ENCODE assay signal across 1 cellular context in the genomic region with DNA sequence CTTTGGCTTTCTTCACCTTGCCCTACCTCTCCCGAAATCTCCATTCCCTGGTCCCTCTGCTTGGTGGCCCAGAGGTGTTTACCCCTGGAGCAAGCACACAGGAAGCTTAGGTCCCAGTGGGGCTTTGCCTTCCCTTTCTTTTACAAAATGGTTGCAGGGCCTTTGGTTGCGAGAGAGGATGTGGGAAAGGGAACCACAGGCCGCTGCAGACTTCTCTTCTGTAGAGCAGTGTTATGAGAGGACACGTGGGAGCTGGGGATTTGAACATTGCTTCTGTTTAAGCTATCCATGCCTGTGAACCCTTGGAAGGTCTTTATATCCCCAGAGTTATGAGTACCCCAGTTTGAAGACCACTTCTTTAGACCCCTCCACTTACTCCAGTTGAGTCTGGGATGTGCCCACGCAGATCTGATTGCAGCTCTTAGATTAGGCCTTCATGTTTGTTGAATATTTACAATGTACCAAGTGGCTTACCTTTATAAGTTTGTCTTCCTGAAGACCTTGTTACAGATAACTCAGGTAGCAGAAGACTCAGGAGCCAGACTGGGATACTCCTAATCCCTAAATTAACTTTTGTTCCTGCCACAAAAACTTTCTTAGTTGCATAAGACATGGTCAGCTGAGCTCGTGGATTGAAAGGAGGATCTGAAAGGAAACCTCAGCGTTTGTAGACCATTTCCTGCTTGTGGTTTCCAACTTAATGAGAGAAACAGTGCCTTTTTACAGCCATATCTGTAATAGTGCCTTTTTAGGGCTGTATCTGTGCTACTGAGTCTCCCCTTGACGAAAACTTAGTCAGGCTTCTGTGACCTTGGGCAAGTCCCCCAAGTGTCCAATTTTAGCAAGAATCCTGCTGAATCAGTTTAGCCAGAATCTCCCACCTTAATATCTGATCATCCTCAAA.
TF ChIP-seq lines count a peak whose summit lies in the region.

No MANE protein-coding gene starts in this region.

TF ChIP-seq in GM12878, 131 proteins besides CTCF, POLR2A, EP300 and RAD21 (continued from another document and continues in another):
- TF ChIP-seq CHD1 (IDR thresholded peaks at IDR 0.05; ENCODE audit: low read depth, low read length): no peak
- peak; percentile 94 for TF ChIP-seq ESRRA (IDR thresholded peaks at IDR 0.05; ENCODE audit: low read length)
- peak; percentile 98 for TF ChIP-seq RUNX3 (IDR thresholded peaks at IDR 0.05; ENCODE audit: low read length)
- TF ChIP-seq ZNF207 (IDR thresholded peaks at IDR 0.05; ENCODE audit: borderline replicate concordance): no peak
- TF ChIP-seq ZZZ3 (IDR thresholded peaks at IDR 0.05; ENCODE audit: control insufficient read depth, insufficient read length, low read depth): no peak
- TF ChIP-seq, protein P1, sequence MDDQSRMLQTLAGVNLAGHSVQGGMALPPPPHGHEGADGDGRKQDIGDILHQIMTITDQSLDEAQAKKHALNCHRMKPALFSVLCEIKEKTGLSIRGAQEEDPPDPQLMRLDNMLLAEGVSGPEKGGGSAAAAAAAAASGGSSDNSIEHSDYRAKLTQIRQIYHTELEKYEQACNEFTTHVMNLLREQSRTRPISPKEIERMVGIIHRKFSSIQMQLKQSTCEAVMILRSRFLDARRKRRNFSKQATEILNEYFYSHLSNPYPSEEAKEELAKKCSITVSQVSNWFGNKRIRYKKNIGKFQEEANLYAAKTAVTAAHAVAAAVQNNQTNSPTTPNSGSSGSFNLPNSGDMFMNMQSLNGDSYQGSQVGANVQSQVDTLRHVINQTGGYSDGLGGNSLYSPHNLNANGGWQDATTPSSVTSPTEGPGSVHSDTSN (IDR thresholded peaks at IDR 0.05; ENCODE audit: insufficient replicate concordance, low read depth, low read length): no peak
- TF ChIP-seq WRNIP1 (IDR thresholded peaks at IDR 0.05; ENCODE audit: borderline replicate concordance, low read depth, low read length): 0 out of 2 replicates have a peak, but pooled peaks have one; percentile 85
- TF ChIP-seq, protein P2, sequence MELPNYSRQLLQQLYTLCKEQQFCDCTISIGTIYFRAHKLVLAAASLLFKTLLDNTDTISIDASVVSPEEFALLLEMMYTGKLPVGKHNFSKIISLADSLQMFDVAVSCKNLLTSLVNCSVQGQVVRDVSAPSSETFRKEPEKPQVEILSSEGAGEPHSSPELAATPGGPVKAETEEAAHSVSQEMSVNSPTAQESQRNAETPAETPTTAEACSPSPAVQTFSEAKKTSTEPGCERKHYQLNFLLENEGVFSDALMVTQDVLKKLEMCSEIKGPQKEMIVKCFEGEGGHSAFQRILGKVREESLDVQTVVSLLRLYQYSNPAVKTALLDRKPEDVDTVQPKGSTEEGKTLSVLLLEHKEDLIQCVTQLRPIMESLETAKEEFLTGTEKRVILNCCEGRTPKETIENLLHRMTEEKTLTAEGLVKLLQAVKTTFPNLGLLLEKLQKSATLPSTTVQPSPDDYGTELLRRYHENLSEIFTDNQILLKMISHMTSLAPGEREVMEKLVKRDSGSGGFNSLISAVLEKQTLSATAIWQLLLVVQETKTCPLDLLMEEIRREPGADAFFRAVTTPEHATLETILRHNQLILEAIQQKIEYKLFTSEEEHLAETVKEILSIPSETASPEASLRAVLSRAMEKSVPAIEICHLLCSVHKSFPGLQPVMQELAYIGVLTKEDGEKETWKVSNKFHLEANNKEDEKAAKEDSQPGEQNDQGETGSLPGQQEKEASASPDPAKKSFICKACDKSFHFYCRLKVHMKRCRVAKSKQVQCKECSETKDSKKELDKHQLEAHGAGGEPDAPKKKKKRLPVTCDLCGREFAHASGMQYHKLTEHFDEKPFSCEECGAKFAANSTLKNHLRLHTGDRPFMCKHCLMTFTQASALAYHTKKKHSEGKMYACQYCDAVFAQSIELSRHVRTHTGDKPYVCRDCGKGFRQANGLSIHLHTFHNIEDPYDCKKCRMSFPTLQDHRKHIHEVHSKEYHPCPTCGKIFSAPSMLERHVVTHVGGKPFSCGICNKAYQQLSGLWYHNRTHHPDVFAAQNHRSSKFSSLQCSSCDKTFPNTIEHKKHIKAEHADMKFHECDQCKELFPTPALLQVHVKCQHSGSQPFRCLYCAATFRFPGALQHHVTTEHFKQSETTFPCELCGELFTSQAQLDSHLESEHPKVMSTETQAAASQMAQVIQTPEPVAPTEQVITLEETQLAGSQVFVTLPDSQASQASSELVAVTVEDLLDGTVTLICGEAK (IDR thresholded peaks at IDR 0.05; ENCODE audit: borderline replicate concordance): peak; percentile 57; the same call in 1 of the 2 replicates
- TF ChIP-seq BACH1 (IDR thresholded peaks at IDR 0.05; ENCODE audit: borderline replicate concordance): peak; percentile 89; the same call in 1 of the 2 replicates
- TF ChIP-seq TBL1XR1 (IDR thresholded peaks at IDR 0.05; ENCODE audit: low read depth, low read length): peak; percentile 72; the same call in 1 of the 2 replicates
- TF ChIP-seq KLF5 (IDR thresholded peaks at IDR 0.05; ENCODE audit: partially characterized antibody): peak; percentile 79
- TF ChIP-seq MYC (IDR thresholded peaks at IDR 0.05; ENCODE audit: insufficient read depth, insufficient read length, insufficient replicate concordance, low read length, severe bottlenecking): no peak
- TF ChIP-seq, protein P3, sequence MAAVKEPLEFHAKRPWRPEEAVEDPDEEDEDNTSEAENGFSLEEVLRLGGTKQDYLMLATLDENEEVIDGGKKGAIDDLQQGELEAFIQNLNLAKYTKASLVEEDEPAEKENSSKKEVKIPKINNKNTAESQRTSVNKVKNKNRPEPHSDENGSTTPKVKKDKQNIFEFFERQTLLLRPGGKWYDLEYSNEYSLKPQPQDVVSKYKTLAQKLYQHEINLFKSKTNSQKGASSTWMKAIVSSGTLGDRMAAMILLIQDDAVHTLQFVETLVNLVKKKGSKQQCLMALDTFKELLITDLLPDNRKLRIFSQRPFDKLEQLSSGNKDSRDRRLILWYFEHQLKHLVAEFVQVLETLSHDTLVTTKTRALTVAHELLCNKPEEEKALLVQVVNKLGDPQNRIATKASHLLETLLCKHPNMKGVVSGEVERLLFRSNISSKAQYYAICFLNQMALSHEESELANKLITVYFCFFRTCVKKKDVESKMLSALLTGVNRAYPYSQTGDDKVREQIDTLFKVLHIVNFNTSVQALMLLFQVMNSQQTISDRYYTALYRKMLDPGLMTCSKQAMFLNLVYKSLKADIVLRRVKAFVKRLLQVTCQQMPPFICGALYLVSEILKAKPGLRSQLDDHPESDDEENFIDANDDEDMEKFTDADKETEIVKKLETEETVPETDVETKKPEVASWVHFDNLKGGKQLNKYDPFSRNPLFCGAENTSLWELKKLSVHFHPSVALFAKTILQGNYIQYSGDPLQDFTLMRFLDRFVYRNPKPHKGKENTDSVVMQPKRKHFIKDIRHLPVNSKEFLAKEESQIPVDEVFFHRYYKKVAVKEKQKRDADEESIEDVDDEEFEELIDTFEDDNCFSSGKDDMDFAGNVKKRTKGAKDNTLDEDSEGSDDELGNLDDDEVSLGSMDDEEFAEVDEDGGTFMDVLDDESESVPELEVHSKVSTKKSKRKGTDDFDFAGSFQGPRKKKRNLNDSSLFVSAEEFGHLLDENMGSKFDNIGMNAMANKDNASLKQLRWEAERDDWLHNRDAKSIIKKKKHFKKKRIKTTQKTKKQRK (IDR thresholded peaks at IDR 0.05; ENCODE audit: low read depth, low read length): no peak
- TF ChIP-seq, protein P4, sequence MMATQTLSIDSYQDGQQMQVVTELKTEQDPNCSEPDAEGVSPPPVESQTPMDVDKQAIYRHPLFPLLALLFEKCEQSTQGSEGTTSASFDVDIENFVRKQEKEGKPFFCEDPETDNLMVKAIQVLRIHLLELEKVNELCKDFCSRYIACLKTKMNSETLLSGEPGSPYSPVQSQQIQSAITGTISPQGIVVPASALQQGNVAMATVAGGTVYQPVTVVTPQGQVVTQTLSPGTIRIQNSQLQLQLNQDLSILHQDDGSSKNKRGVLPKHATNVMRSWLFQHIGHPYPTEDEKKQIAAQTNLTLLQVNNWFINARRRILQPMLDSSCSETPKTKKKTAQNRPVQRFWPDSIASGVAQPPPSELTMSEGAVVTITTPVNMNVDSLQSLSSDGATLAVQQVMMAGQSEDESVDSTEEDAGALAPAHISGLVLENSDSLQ (IDR thresholded peaks at IDR 0.05): peak; percentile 49; the same call in 1 of the 2 replicates
- TF ChIP-seq FOXK2 (IDR thresholded peaks at IDR 0.05): no peak
- peak; percentile 67; the same call in 1 of the 2 replicates for TF ChIP-seq CHD2 (IDR thresholded peaks at IDR 0.05; ENCODE audit: borderline replicate concordance, low read depth, low read length)
- TF ChIP-seq HDAC2 (IDR thresholded peaks at IDR 0.05): no peak
- peak; percentile 84 for TF ChIP-seq EED (IDR thresholded peaks at IDR 0.05; ENCODE audit: low read depth)
- TF ChIP-seq MTA2 (IDR thresholded peaks at IDR 0.05; ENCODE audit: low read depth): peak; percentile 98
- TF ChIP-seq, protein P5, sequence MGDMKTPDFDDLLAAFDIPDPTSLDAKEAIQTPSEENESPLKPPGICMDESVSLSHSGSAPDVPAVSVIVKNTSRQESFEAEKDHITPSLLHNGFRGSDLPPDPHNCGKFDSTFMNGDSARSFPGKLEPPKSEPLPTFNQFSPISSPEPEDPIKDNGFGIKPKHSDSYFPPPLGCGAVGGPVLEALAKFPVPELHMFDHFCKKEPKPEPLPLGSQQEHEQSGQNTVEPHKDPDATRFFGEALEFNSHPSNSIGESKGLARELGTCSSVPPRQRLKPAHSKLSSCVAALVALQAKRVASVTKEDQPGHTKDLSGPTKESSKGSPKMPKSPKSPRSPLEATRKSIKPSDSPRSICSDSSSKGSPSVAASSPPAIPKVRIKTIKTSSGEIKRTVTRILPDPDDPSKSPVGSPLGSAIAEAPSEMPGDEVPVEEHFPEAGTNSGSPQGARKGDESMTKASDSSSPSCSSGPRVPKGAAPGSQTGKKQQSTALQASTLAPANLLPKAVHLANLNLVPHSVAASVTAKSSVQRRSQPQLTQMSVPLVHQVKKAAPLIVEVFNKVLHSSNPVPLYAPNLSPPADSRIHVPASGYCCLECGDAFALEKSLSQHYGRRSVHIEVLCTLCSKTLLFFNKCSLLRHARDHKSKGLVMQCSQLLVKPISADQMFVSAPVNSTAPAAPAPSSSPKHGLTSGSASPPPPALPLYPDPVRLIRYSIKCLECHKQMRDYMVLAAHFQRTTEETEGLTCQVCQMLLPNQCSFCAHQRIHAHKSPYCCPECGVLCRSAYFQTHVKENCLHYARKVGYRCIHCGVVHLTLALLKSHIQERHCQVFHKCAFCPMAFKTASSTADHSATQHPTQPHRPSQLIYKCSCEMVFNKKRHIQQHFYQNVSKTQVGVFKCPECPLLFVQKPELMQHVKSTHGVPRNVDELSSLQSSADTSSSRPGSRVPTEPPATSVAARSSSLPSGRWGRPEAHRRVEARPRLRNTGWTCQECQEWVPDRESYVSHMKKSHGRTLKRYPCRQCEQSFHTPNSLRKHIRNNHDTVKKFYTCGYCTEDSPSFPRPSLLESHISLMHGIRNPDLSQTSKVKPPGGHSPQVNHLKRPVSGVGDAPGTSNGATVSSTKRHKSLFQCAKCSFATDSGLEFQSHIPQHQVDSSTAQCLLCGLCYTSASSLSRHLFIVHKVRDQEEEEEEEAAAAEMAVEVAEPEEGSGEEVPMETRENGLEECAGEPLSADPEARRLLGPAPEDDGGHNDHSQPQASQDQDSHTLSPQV (IDR thresholded peaks at IDR 0.05): no peak
- TF ChIP-seq, protein P6, sequence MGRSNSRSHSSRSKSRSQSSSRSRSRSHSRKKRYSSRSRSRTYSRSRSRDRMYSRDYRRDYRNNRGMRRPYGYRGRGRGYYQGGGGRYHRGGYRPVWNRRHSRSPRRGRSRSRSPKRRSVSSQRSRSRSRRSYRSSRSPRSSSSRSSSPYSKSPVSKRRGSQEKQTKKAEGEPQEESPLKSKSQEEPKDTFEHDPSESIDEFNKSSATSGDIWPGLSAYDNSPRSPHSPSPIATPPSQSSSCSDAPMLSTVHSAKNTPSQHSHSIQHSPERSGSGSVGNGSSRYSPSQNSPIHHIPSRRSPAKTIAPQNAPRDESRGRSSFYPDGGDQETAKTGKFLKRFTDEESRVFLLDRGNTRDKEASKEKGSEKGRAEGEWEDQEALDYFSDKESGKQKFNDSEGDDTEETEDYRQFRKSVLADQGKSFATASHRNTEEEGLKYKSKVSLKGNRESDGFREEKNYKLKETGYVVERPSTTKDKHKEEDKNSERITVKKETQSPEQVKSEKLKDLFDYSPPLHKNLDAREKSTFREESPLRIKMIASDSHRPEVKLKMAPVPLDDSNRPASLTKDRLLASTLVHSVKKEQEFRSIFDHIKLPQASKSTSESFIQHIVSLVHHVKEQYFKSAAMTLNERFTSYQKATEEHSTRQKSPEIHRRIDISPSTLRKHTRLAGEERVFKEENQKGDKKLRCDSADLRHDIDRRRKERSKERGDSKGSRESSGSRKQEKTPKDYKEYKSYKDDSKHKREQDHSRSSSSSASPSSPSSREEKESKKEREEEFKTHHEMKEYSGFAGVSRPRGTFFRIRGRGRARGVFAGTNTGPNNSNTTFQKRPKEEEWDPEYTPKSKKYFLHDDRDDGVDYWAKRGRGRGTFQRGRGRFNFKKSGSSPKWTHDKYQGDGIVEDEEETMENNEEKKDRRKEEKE (IDR thresholded peaks at IDR 0.05): no peak
- TF ChIP-seq, protein P7, sequence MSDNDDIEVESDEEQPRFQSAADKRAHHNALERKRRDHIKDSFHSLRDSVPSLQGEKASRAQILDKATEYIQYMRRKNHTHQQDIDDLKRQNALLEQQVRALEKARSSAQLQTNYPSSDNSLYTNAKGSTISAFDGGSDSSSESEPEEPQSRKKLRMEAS (IDR thresholded peaks at IDR 0.05; ENCODE audit: low read depth, low read length): peak; percentile 58; the same call in 1 of the 2 replicates
- peak; percentile 66; the same call in 1 of the 3 replicates for TF ChIP-seq POU2F2 (IDR thresholded peaks at IDR 0.05; ENCODE audit: borderline replicate concordance, low read depth, low read length)
- no peak for TF ChIP-seq SREBF2 (IDR thresholded peaks at IDR 0.05; ENCODE audit: low read length)
